ENCODE assay signal across 16 cellular contexts in the genomic region with DNA sequence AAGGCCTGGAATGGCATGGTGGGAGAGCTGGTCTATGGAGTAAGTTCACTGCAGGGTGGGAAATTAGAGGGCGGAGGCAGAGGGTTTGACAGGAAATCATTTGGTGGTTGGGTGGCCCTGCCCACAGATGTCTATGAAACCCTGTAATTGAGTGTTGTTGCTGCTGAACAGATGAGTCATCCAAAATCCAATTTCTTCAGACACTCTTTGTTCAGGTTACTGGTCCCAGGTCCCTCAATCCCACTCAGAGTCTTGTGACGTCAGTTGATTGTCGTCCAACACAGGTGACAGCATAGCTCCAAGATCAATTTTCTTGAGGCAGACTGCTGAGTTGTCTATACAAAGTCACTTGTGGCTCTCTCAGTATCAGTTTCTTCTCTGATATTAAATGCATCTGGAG.
"Had no signal": no experiment of that assay in that cellular context is flagged by ENCODE, and none has a peak within 500 bp of the region (broad histone marks: within the 10 kb centered on the region; RNA-seq: fewer than 3 reads in every experiment).

No MANE protein-coding gene starts in this region.

- ATAC-seq: activated naive CD8-positive, alpha-beta T cell treated with anti-CD3 and anti-CD28 coated beads, Interleukin-2, amount 50 U/mL, for 24 hours; stimulated activated naive CD8-positive, alpha-beta T cell treated with anti-CD3 and anti-CD28 coated beads, Interleukin-15, Interleukin-2, amounts not matched to agents 100 U/mL and 50 U/mL, for 24 hours; T-cell had no signal

- DNase-seq: activated CD4-positive, alpha-beta T cell treated with anti-CD3 and anti-CD28 coated beads for 1 hour; activated CD4-positive, alpha-beta T cell treated with anti-CD3 and anti-CD28 coated beads, Interleukin-2, amount 50 U/mL, for 4 hours; activated naive CD4-positive, alpha-beta T cell treated with anti-CD3 and anti-CD28 coated beads for 36 hours; activated naive CD8-positive, alpha-beta T cell treated with anti-CD3 and anti-CD28 coated beads, Interleukin-2, amount 50 U/mL, for 24 hours; activated T-cell treated with anti-CD3 and anti-CD28 coated beads for 4 hours; aorta; hippocampal formation; occipital lobe; small intestine; stimulated activated CD4-positive, alpha-beta T cell treated with anti-CD3 and anti-CD28 coated beads, Interleukin-4, amount 100 ng/mL, for 24 hours; stimulated activated naive CD8-positive, alpha-beta T cell treated with anti-CD3 and anti-CD28 coated beads, Interleukin-15, Interleukin-2, amounts not matched to agents 100 U/mL and 50 U/mL, for 24 hours; T-cell; T-helper 9 cell; transverse colon had no signal

- H3K4me1 ChIP-seq: right atrium auricular region, transverse colon had no signal

- H3K27me3 ChIP-seq: right atrium auricular region, transverse colon had no signal

- H3K4me3 ChIP-seq: right atrium auricular region, transverse colon had no signal

- H3K9me3 ChIP-seq: right atrium auricular region, transverse colon had no signal

- FAIRE-seq: small intestine had no signal

- H3K36me3 ChIP-seq: right atrium auricular region, transverse colon had no signal

- H3K27ac ChIP-seq: right atrium auricular region, transverse colon, VCaP had no signal
